In the genomic region with DNA sequence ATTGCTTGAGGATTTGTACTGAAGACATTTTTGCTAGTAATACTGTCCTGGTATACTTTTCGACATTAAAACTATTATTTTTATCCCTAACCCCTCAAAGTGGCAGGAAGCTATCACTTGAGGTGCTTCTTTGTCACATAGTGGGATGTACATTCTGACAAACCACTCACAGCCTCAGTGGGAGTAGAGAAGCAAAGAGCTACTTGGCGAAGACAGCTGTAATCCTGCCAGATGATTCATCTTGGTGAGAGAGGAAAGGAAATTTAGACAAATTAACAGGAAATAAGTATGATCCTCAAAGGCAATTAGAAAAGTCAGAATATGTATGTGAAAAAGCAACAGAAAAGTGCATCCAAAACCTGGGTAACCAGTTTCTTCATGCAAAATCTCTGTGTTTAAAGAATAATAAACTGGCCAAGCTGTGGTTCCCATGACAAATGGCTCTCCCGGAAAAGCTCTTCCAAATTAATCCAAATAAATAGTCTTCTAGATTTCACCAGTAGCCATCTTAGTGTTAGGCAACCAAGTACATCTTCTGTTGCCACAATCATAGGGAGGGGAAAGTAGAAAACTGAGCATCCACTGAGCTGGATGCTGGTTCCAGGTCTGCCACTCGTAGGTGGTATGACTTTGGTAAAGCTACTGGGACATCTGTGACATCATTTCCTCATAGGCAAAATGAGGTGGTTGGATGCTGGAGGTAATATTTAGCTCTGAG, we compare ENCODE assay signal across 21 cellular contexts.
DNase-seq lines count a peak whose midpoint lies in the region; ATAC-seq, FAIRE-seq and TF ChIP-seq lines count a peak whose summit lies in the region.
"Had no signal": no experiment of that assay in that cellular context is flagged by ENCODE, and none has a peak within 500 bp of the region (broad histone marks: within the 10 kb centered on the region; RNA-seq: fewer than 3 reads in every experiment).

No MANE protein-coding gene starts in this region.

- no peak for TF ChIP-seq POLR2A in GM12878 (IDR thresholded peaks at IDR 0.05; ENCODE audit: low read depth, low read length)

- no peak for TF ChIP-seq RAD21 in GM12878 (IDR thresholded peaks at IDR 0.05; ENCODE audit: insufficient read depth, low read depth, low read length)

- H3K27me3 ChIP-seq in GM12878 (replicated peaks in 1 of 2; ENCODE audit: control insufficient read depth in 2 of 2, insufficient read depth in 2 of 2, low read length in 1 of 2): no peaks in the 10 kb centered on the region
- H3K27me3 ChIP-seq: SJCRH30, transverse colon had no signal

- DNase-seq in A172 (ENCODE audit: low spot score) (peak; percentile 29), HFFc6 (no peak), GM12878 (ENCODE audit: low read depth, low spot score) (no peak), foreskin fibroblast (peak; percentile 1 to 4), ACHN (no peak), kidney (no peak)
- DNase-seq in activated T-cell treated with anti-CD3 and anti-CD28 coated beads, Interleukin-2, amount 50 U/mL, for 72 hours: no peak
- DNase-seq: 8988T; activated CD4-positive, alpha-beta T cell treated with anti-CD3 and anti-CD28 coated beads for 36 hours; activated naive CD4-positive, alpha-beta T cell treated with Interleukin-2 at 50 U/mL for 16 hours; CD8-positive, alpha-beta T cell; MM.1S; naive thymus-derived CD4-positive, alpha-beta T cell; NCI-H2029 treated with DMSO at 0.1 percent for 48 hours; NCI-H524; SJCRH30; T1000; transverse colon had no signal

- TF ChIP-seq CTCF in HFFc6 (IDR thresholded peaks at IDR 0.05) (no peak), GM12878 (IDR thresholded peaks at IDR 0.05 in 2 of 3, conservative IDR thresholded peaks at IDR 0.05 in 1 of 3; ENCODE audit: control insufficient read depth in 2 of 3, extremely low read depth in 1 of 3, insufficient read depth in 1 of 3, low read depth in 3 of 3, low read length in 3 of 3) (no peak), foreskin fibroblast (IDR thresholded peaks at IDR 0.05; ENCODE audit: low read depth, low read length) (no peak), kidney (IDR thresholded peaks at IDR 0.05; ENCODE audit: borderline replicate concordance, extremely low read depth, insufficient read depth) (no peak)

- H3K27me3 Mint-ChIP-seq in HFFc6 (ENCODE audit: insufficient read depth): no peaks in the 10 kb centered on the region
- no peaks in the 10 kb centered on the region for H3K27me3 Mint-ChIP-seq in activated T-cell treated with anti-CD3 and anti-CD28 coated beads, Interleukin-2, amount 50 U/mL, for 72 hours (ENCODE audit: low read depth)
- H3K27me3 Mint-ChIP-seq: activated CD4-positive, alpha-beta T cell treated with anti-CD3 and anti-CD28 coated beads for 36 hours; naive thymus-derived CD4-positive, alpha-beta T cell had no signal

- H4K20me1 ChIP-seq in GM12878 (ENCODE audit: control insufficient read depth, insufficient read depth): no peaks in the 10 kb centered on the region

- intact Hi-C loops in GM12878 (cut with micrococcal nuclease; ENCODE audit: unreplicated experiment) (loop anchor here (2.0 kb wide), 1 partner anchor 77 kb away; no protein-coding TSS in a partner anchor), kidney (cut with DNase I) (no loop called here)

- CTCF ChIA-PET in GM12878 (lab: Yijun Ruan, JAX): interaction anchor here (0.9 to 2.4 kb wide), 8 partner anchors 9 to 42 kb away, joined by 3 to 9 read pairs (median 4); no protein-coding TSS in a partner anchor

- no peaks in the 10 kb centered on the region for H3K9me3 ChIP-seq in GM12878 (replicated peaks; ENCODE audit: control insufficient read depth, insufficient read depth, low read length)
- H3K9me3 ChIP-seq in kidney (ENCODE audit: control insufficient read depth in 1 of 2, low read length in 2 of 2): no peaks in the 10 kb centered on the region
- H3K9me3 ChIP-seq: SJCRH30, transverse colon had no signal

- no peak overlapping the region for H3K4me3 ChIP-seq in GM12878
- no peak overlapping the region for H3K4me3 ChIP-seq in foreskin fibroblast (ENCODE audit: low read depth in 1 of 2, low read length in 2 of 2)
- H3K4me3 ChIP-seq in kidney (ENCODE audit: low read length in 2 of 2): no peak overlapping the region
- H3K4me3 ChIP-seq: SJCRH30, smooth muscle cell, transverse colon had no signal

- H3K9me3 Mint-ChIP-seq in HFFc6: no peaks in the 10 kb centered on the region; the same call in 1 of the 2 replicates
- H3K9me3 Mint-ChIP-seq in activated T-cell treated with anti-CD3 and anti-CD28 coated beads, Interleukin-2, amount 50 U/mL, for 72 hours: peaks cover 0 to 5% of the 10 kb centered on the region in 2 donors
- H3K9me3 Mint-ChIP-seq: CD8-positive, alpha-beta T cell had no signal

- H3K36me3 ChIP-seq in GM12878 (ENCODE audit: control insufficient read depth in 2 of 2, insufficient read depth in 2 of 2, low read length in 1 of 2): no peaks in the 10 kb centered on the region
- H3K36me3 ChIP-seq in kidney (ENCODE audit: control insufficient read depth in 1 of 2, insufficient read depth in 2 of 2, low read length in 2 of 2): no peaks in the 10 kb centered on the region
- H3K36me3 ChIP-seq: SJCRH30, transverse colon had no signal

- FAIRE-seq in GM12878 (lab: Jason Lieb, UNC) (no peak), kidney (lab: Jason Lieb, UNC) (no peak)
- FAIRE-seq: H54 had no signal

- TF ChIP-seq EP300 in GM12878 (IDR thresholded peaks at IDR 0.05; ENCODE audit: borderline replicate concordance in 1 of 2, control insufficient read depth in 1 of 2, low read depth in 2 of 2, low read length in 2 of 2): no peak

- RAD21 ChIA-PET in GM12878 (lab: Charles Lee; ENCODE audit: unreplicated experiment): interaction anchor here (0.6 to 4.6 kb wide), 15 partner anchors 9 to 190 kb away, joined by 3 to 36 read pairs (median 4); no protein-coding TSS in a partner anchor

- POLR2A ChIA-PET in GM12878 (lab: Charles Lee): interaction anchor here (0.9 to 2.0 kb wide), 4 partner anchors 13 to 42 kb away, joined by 3 to 10 read pairs (median 4); no protein-coding TSS in a partner anchor

- H3K27ac ChIP-seq in GM12878 (ENCODE audit: control insufficient read depth, insufficient read depth) (no peak overlapping the region), kidney (ENCODE audit: low read depth in 2 of 2, low read length in 2 of 2) (no peak overlapping the region)
- H3K27ac ChIP-seq: SJCRH30, transverse colon had no signal

- H3K4me3 Mint-ChIP-seq in HFFc6: no peak overlapping the region
- no peak overlapping the region for H3K4me3 Mint-ChIP-seq in activated T-cell treated with anti-CD3 and anti-CD28 coated beads, Interleukin-2, amount 50 U/mL, for 72 hours
- H3K4me3 Mint-ChIP-seq: activated CD4-positive, alpha-beta T cell treated with anti-CD3 and anti-CD28 coated beads for 36 hours; CD8-positive, alpha-beta T cell; naive thymus-derived CD4-positive, alpha-beta T cell had no signal

- peaks cover 34% of the 10 kb centered on the region; the same call in 1 of the 2 replicates for H3K4me1 Mint-ChIP-seq in HFFc6 (ENCODE audit: low read depth)
- no peaks in the 10 kb centered on the region for H3K4me1 Mint-ChIP-seq in activated T-cell treated with anti-CD3 and anti-CD28 coated beads, Interleukin-2, amount 50 U/mL, for 72 hours (ENCODE audit: low read depth)
- H3K4me1 Mint-ChIP-seq: activated CD4-positive, alpha-beta T cell treated with anti-CD3 and anti-CD28 coated beads for 36 hours had no signal

- SMC1A ChIA-PET in GM12878 (lab: Charles Lee; ENCODE audit: uncharacterized antibody, unreplicated experiment): interaction anchor here (0.8 to 17.3 kb wide), 21 partner anchors 9 to 327 kb away, joined by 3 to 211 read pairs (median 8); no protein-coding TSS in a partner anchor

- H3K79me2 ChIP-seq in GM12878 (ENCODE audit: control insufficient read depth, insufficient read depth, low read length): no peaks in the 10 kb centered on the region

- WGBS in GM12878 (ENCODE audit: insufficient coverage, insufficient replicate concordance, low lambda C conversion rate, missing lambda C conversion rate): 17% methylated on average over 4 of the region's 4 CpGs

- no TSS peak for BruUV-seq in GM12878 (replicated peaks; lab: Mats Ljungman, UMichigan)

- in situ Hi-C loops in GM12878 (cut with MboI): no loop called here
- in situ Hi-C loops in ACHN (cut with HindIII; ENCODE audit: low pct_ligation_motif_present, low pct_unique_long_range_greater_than_20kb, low sequenced_read_pairs): no loop called here

- ATAC-seq in GM12878: peak; percentile 4; the same call in 2 of the 3 replicates
- no peak for ATAC-seq in activated T-cell treated with anti-CD3 and anti-CD28 coated beads, Interleukin-2, amount 50 U/mL, for 72 hours (replicated peaks in 1 of 2)
- ATAC-seq in GM18517 (IDR thresholded peaks at IDR 0.05; ENCODE audit: unreplicated experiment): no peak
- ATAC-seq: activated CD4-positive, alpha-beta T cell treated with anti-CD3 and anti-CD28 coated beads for 36 hours; CD8-positive, alpha-beta T cell; naive thymus-derived CD4-positive, alpha-beta T cell had no signal

- no peak overlapping the region for H3K4me2 ChIP-seq in GM12878 (ENCODE audit: control insufficient read depth, insufficient read depth)
- H3K4me2 ChIP-seq: smooth muscle cell had no signal

- H3K9ac ChIP-seq in GM12878 (ENCODE audit: control insufficient read depth, insufficient read depth, low read length) (no peak overlapping the region), kidney (ENCODE audit: low read length in 2 of 2) (no peak overlapping the region)

- H3K4me1 ChIP-seq in GM12878 (ENCODE audit: control insufficient read depth, insufficient read depth, low read length) (no peaks in the 10 kb centered on the region), kidney (ENCODE audit: control insufficient read depth in 1 of 2, insufficient read depth in 1 of 2, low read depth in 1 of 2, low read length in 2 of 2) (no peaks in the 10 kb centered on the region)
- H3K4me1 ChIP-seq: SJCRH30, transverse colon had no signal

- peak overlapping the region; percentile 10; the same call in 1 of the 2 replicates for H3K27ac Mint-ChIP-seq in HFFc6
- no peak overlapping the region for H3K27ac Mint-ChIP-seq in activated T-cell treated with anti-CD3 and anti-CD28 coated beads, Interleukin-2, amount 50 U/mL, for 72 hours
- H3K27ac Mint-ChIP-seq: activated CD4-positive, alpha-beta T cell treated with anti-CD3 and anti-CD28 coated beads for 36 hours; CD8-positive, alpha-beta T cell; naive thymus-derived CD4-positive, alpha-beta T cell had no signal

- H3K36me3 Mint-ChIP-seq in HFFc6 (ENCODE audit: low read depth): no peaks in the 10 kb centered on the region
- no peaks in the 10 kb centered on the region for H3K36me3 Mint-ChIP-seq in activated T-cell treated with anti-CD3 and anti-CD28 coated beads, Interleukin-2, amount 50 U/mL, for 72 hours (ENCODE audit: insufficient read depth in 2 of 2)
- H3K36me3 Mint-ChIP-seq: CD8-positive, alpha-beta T cell had no signal

- H2AFZ ChIP-seq in GM12878 (ENCODE audit: control insufficient read depth, low read depth, low read length): no peak overlapping the region

Comparison
In these comparisons a context has a peak if more than half of its experiments do, and no peak if none do; other contexts are left out.
1. DNase-seq: peak in A172 (single experiment) and foreskin fibroblast (2 of 2); none in HFFc6 (single experiment), GM12878 (single experiment), ACHN (single experiment), kidney (single experiment) and activated T-cell treated with anti-CD3 and anti-CD28 coated beads, Interleukin-2, amount 50 U/mL, for 72 hours (0 of 2).